ENCODE assay signal across 22 cellular contexts in genomic region chr14:50068496-50068895, GRCh38. TPM values are rescaled to one million over a fixed set of nuclear protein-coding genes. Genes with fewer than 3 reads are reported as not detected.
DNase-seq lines count a peak whose midpoint lies in the region; ATAC-seq, FAIRE-seq and TF ChIP-seq lines count a peak whose summit lies in the region.
"Had no signal": no experiment of that assay in that cellular context is flagged by ENCODE, and none has a peak within 500 bp of the region (broad histone marks: within the 10 kb centered on the region; RNA-seq: fewer than 3 reads in every experiment).

No MANE protein-coding gene starts in this region.

- H3K4me1 ChIP-seq in KMS-11 (ENCODE audit: low read depth, poor library complexity, severe bottlenecking) (peaks cover 88% of the 10 kb centered on the region), astrocyte (ENCODE audit: insufficient read depth, low read length) (peaks cover 12% of the 10 kb centered on the region), spleen (peaks cover 7 to 38% (median 23%) of the 10 kb centered on the region in 6 donors)
- H3K4me1 ChIP-seq: HAP-1 had no signal

- H3K27ac ChIP-seq in KMS-11 (peak overlapping the region; percentile 99), astrocyte (ENCODE audit: low read depth, low read length) (peak overlapping the region; percentile 25), spleen (no peak overlapping the region)
- H3K27ac ChIP-seq: SJSA1 had no signal

- H3K4me1 Mint-ChIP-seq in astrocyte (ENCODE audit: low read depth, unreplicated experiment) = peaks cover 11% of the 10 kb centered on the region
- H3K4me1 Mint-ChIP-seq in activated CD8-positive, alpha-beta T cell treated with anti-CD3 and anti-CD28 coated beads for 36 hours (ENCODE audit: low read depth) = peaks cover 73% of the 10 kb centered on the region

- H3K4me3 Mint-ChIP-seq in astrocyte (ENCODE audit: unreplicated experiment) = no peak overlapping the region
- no peak overlapping the region for H3K4me3 Mint-ChIP-seq in activated CD8-positive, alpha-beta T cell treated with anti-CD3 and anti-CD28 coated beads for 36 hours
- H3K4me3 Mint-ChIP-seq: CD4-positive, CD25-positive, alpha-beta regulatory T cell; IgD-negative memory B cell had no signal

- TF ChIP-seq CTCF in KMS-11 (conservative IDR thresholded peaks at IDR 0.05; ENCODE audit: low read depth, low read length) (no peak), astrocyte (IDR thresholded peaks at IDR 0.05; ENCODE audit: insufficient read depth, low read depth, low read length) (no peak), spleen (IDR thresholded peaks at IDR 0.05 in 8 of 11, conservative IDR thresholded peaks at IDR 0.05 in 3 of 11) (no peak)
- TF ChIP-seq CTCF in activated CD8-positive, alpha-beta T cell treated with anti-CD3 and anti-CD28 coated beads for 36 hours (IDR thresholded peaks at IDR 0.05) = no peak

- H3K4me2 ChIP-seq in KMS-11 (peak overlapping the region; percentile 95; the same call in 1 of the 2 replicates), astrocyte (ENCODE audit: low read length) (no peak overlapping the region)

- intact Hi-C loops in spleen (cut with DNase I; ENCODE audit: low total_unique reads) (no loop called here), left cardiac atrium (cut with DNase I) (no loop called here)
- intact Hi-C loops in activated CD8-positive, alpha-beta T cell treated with anti-CD3 and anti-CD28 coated beads for 36 hours (cut with micrococcal nuclease) = loop anchor here (5.0 kb wide), 1 partner anchor 171 kb away; no protein-coding TSS in a partner anchor

- peak; percentile 36 for DNase-seq in activated CD8-positive, alpha-beta memory T cell treated with anti-CD3 and anti-CD28 coated beads, Interleukin-2, amount 50 U/mL, for 48 hours
- no peak for DNase-seq in activated CD8-positive, alpha-beta memory T cell treated with anti-CD3 and anti-CD28 coated beads, Interleukin-2, amount 50 U/mL, for 4 hours
- DNase-seq in astrocyte (ENCODE audit: low read depth) = no peak
- peak; percentile 56 for DNase-seq in spleen
- DNase-seq in activated CD8-positive, alpha-beta T cell treated with anti-CD3 and anti-CD28 coated beads for 36 hours = no peak
- DNase-seq in left cardiac atrium = no peak
- DNase-seq: CD4-positive, CD25-positive, alpha-beta regulatory T cell; GOT3; NCI-H1048; NCI-H1417; NCI-H1694 treated with DMSO at 0.1 percent for 48 hours; NCI-H2081; NCI-H2171; NCI-H510A; Right ventricle myocardium superior had no signal

- H2AFZ ChIP-seq in KMS-11 (ENCODE audit: low read depth) (no peak overlapping the region), astrocyte (ENCODE audit: low read depth, low read length) (no peak overlapping the region)

- H3K27me3 ChIP-seq in KMS-11 (ENCODE audit: insufficient read depth, low read depth) (no peaks in the 10 kb centered on the region), astrocyte (ENCODE audit: insufficient read depth, low read length) (no peaks in the 10 kb centered on the region), spleen (replicated peaks in 1 of 7) (no peaks in the 10 kb centered on the region)
- H3K27me3 ChIP-seq: SJSA1 had no signal

- 94 to 97% (median 95%) methylated on average over 7 of the region's 7 CpGs for WGBS in spleen, 5 donors

- TF ChIP-seq POLR2A in spleen (IDR thresholded peaks at IDR 0.05) = no peak

- H3K4me3 ChIP-seq in KMS-11 (IDR thresholded peaks at IDR 0.05; ENCODE audit: insufficient read depth, low read depth, low read length) (no peak overlapping the region), astrocyte (ENCODE audit: insufficient read depth, low read depth, low read length) (no peak overlapping the region), spleen (no peak overlapping the region)
- H3K4me3 ChIP-seq: HAP-1, SJSA1 had no signal

- peaks cover 5% of the 10 kb centered on the region for H3K36me3 Mint-ChIP-seq in astrocyte (ENCODE audit: low read depth, unreplicated experiment)
- peaks cover 15% of the 10 kb centered on the region for H3K36me3 Mint-ChIP-seq in activated CD8-positive, alpha-beta T cell treated with anti-CD3 and anti-CD28 coated beads for 36 hours (ENCODE audit: low read depth)
- H3K36me3 Mint-ChIP-seq: IgD-negative memory B cell had no signal

- H3K36me3 ChIP-seq in KMS-11 (ENCODE audit: insufficient read depth) = no peaks in the 10 kb centered on the region
- H3K36me3 ChIP-seq in astrocyte (ENCODE audit: insufficient read depth, low read length) = no peaks in the 10 kb centered on the region
- no peaks in the 10 kb centered on the region for H3K36me3 ChIP-seq in spleen
- H3K36me3 ChIP-seq: HAP-1, SJSA1 had no signal

- peaks cover 4% of the 10 kb centered on the region for H3K27me3 Mint-ChIP-seq in astrocyte (ENCODE audit: low read depth, unreplicated experiment)
- H3K27me3 Mint-ChIP-seq in activated CD8-positive, alpha-beta T cell treated with anti-CD3 and anti-CD28 coated beads for 36 hours = no peaks in the 10 kb centered on the region
- H3K27me3 Mint-ChIP-seq: CD4-positive, CD25-positive, alpha-beta regulatory T cell; IgD-negative memory B cell had no signal

- CTCF ChIA-PET in activated CD8-positive, alpha-beta T cell treated with anti-CD3 and anti-CD28 coated beads for 36 hours (lab: Charles Lee) = interaction anchor here (0.8 to 1.6 kb wide), 4 partner anchors 18 to 206 kb away, joined by 3 to 4 read pairs (median 3); no protein-coding TSS in a partner anchor

- H3K27ac Mint-ChIP-seq in astrocyte (ENCODE audit: unreplicated experiment) = no peak overlapping the region
- no peak overlapping the region for H3K27ac Mint-ChIP-seq in activated CD8-positive, alpha-beta T cell treated with anti-CD3 and anti-CD28 coated beads for 36 hours
- H3K27ac Mint-ChIP-seq: IgD-negative memory B cell had no signal

- H4K20me1 ChIP-seq in KMS-11 (ENCODE audit: insufficient read depth) (no peaks in the 10 kb centered on the region), astrocyte (ENCODE audit: insufficient read depth, low read length) (no peaks in the 10 kb centered on the region)

- no peaks in the 10 kb centered on the region for H3K9me3 ChIP-seq in astrocyte (ENCODE audit: insufficient read depth, low read depth, low read length)
- H3K9me3 ChIP-seq in spleen = no peaks in the 10 kb centered on the region
- H3K9me3 ChIP-seq: HAP-1, SJSA1 had no signal

- FAIRE-seq in astrocyte (lab: Jason Lieb, UNC) = no peak
- FAIRE-seq: D721Med, GM18507 had no signal

- H3K79me2 ChIP-seq in KMS-11 (ENCODE audit: insufficient read depth, low read depth) (no peaks in the 10 kb centered on the region), astrocyte (ENCODE audit: insufficient read depth, low read length) (no peaks in the 10 kb centered on the region)

- peak overlapping the region; percentile 67; the same call in 1 of the 2 replicates for H3K9ac ChIP-seq in KMS-11
- H3K9ac ChIP-seq in astrocyte (ENCODE audit: low read length) = no peak overlapping the region

- ATAC-seq in HG02885 (IDR thresholded peaks at IDR 0.05; ENCODE audit: poor library complexity, unreplicated experiment) = no peak
- no peak for ATAC-seq in activated CD8-positive, alpha-beta T cell treated with anti-CD3 and anti-CD28 coated beads for 36 hours
- no peak for ATAC-seq in left cardiac atrium

- H3K9me3 Mint-ChIP-seq in astrocyte (ENCODE audit: unreplicated experiment) = no peaks in the 10 kb centered on the region
- H3K9me3 Mint-ChIP-seq in activated CD8-positive, alpha-beta T cell treated with anti-CD3 and anti-CD28 coated beads for 36 hours = no peaks in the 10 kb centered on the region
- H3K9me3 Mint-ChIP-seq: CD4-positive, CD25-positive, alpha-beta regulatory T cell; IgD-negative memory B cell had no signal

- POLR2A ChIA-PET in activated CD8-positive, alpha-beta T cell treated with anti-CD3 and anti-CD28 coated beads for 36 hours (lab: Charles Lee) = interaction anchor here (1.0 to 6.6 kb wide), 6 partner anchors 12 to 42 kb away, joined by 3 to 39 read pairs (median 4); no protein-coding TSS in a partner anchor

RNA-seq across cellular contexts. Expression of gene VCPKMT, which starts 47.9 kb away (rescaled TPM):
- total RNA-seq in astrocyte (8.0 and 11.9 TPM in 2 replicates), spleen (10 to 100 TPM in 6 of 7 donors, 1 to 10 TPM in 1; 9.2 to 16.8 (median 11.8) TPM), left cardiac atrium (1 to 10 TPM; 3.1 to 5.0 TPM)
- 10 to 100 TPM; 15.9 to 28.8 (median 21.8) TPM for polyA plus RNA-seq in spleen
- 10 to 100 TPM; 11.4 to 11.6 TPM for total RNA-seq in activated CD8-positive, alpha-beta T cell treated with anti-CD3 and anti-CD28 coated beads for 36 hours

Comparison
In these comparisons a context has a peak if more than half of its experiments do, and no peak if none do; other contexts are left out.
1. DNase-seq: peak in activated CD8-positive, alpha-beta memory T cell treated with anti-CD3 and anti-CD28 coated beads, Interleukin-2, amount 50 U/mL, for 48 hours (single experiment) and spleen (single experiment); none in activated CD8-positive, alpha-beta memory T cell treated with anti-CD3 and anti-CD28 coated beads, Interleukin-2, amount 50 U/mL, for 4 hours (single experiment), astrocyte (single experiment), activated CD8-positive, alpha-beta T cell treated with anti-CD3 and anti-CD28 coated beads for 36 hours (single experiment) and left cardiac atrium (single experiment).
2. H3K27ac ChIP-seq: peak in KMS-11 (single experiment) and astrocyte (single experiment); none in spleen (0 of 8).